In the genomic region with DNA sequence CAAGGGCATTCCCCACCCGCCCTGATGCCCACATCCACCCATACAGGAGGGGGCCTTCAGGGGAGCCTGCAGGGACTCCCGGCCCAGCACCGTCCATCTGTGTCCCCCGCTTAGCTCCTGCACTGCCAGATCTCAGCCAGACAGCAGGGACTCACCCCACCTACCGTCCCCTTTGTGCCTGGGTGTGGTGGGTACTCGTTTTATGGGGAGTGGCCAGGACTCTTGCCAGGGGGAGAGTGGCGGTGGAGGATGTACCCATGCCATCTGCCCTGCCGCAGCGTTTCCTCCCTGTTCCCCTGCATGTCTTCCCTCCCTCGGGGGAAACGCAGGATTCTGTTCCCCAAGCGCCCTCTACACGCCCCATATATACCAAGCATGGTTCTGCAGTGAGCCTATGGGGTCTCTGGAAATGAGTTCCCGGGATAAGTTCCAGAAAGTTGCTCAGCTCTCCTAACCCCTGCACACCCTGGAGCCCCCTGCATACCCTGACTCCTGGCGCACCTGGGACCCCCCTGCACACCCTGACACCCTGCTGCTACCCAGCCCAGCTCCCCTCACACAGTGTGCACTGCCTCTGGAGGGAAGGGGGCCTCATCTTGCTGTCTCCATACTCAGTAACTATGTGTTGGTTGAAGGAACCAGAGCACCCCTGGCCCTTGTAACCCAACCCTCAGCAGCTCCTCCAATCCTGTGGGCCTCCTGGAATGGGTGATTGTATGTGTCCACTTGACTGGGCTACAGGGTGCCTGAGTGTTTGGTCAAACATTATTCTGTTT, we compare ENCODE assay signal across 1 cellular context.
TF ChIP-seq lines count a peak whose summit lies in the region.

No MANE protein-coding gene starts in this region.

TF ChIP-seq in K562, 482 proteins besides CTCF, POLR2A, EP300 and RAD21:
- TF ChIP-seq HDGF (IDR thresholded peaks at IDR 0.05) (no peak), LCOR (CRISPR knock-in tag; IDR thresholded peaks at IDR 0.05) (0 out of 2 replicates have a peak, but pooled peaks have one; percentile 8), EHMT2 (IDR thresholded peaks at IDR 0.05) (no peak), ZNF263 (CRISPR knock-in tag; IDR thresholded peaks at IDR 0.05; ENCODE audit: borderline replicate concordance) (peak; percentile 9; the same call in 1 of the 2 replicates), ZNF274 (IDR thresholded peaks at IDR 0.05; ENCODE audit: borderline replicate concordance, low read depth, low read length) (no peak), MTA3 (IDR thresholded peaks at IDR 0.05; ENCODE audit: borderline replicate concordance) (0 out of 2 replicates have a peak, but pooled peaks have one; percentile 22), HMGN3 (IDR thresholded peaks at IDR 0.05; ENCODE audit: borderline replicate concordance, extremely low read depth, insufficient read length, low read depth, low read length) (peak; percentile 38), TCFL5 (CRISPR knock-in tag; conservative IDR thresholded peaks at IDR 0.05) (no peak), RBM39 (optimal IDR thresholded peaks at IDR 0.05; ENCODE audit: low read depth, low read length) (no peak), KLF10 (CRISPR knock-in tag; IDR thresholded peaks at IDR 0.05) (peak; percentile 46; the same call in 1 of the 2 replicates), ZNF668 (CRISPR knock-in tag; IDR thresholded peaks at IDR 0.05) (no peak), ZBTB7A (IDR thresholded peaks at IDR 0.05; ENCODE audit: borderline replicate concordance, control insufficient read depth, low read depth, low read length) (0 out of 2 replicates have a peak, but pooled peaks have one; percentile 40), SPI1 (IDR thresholded peaks at IDR 0.05; ENCODE audit: borderline replicate concordance, low read depth, low read length) (no peak), HSF4 (CRISPR knock-in tag; IDR thresholded peaks at IDR 0.05; ENCODE audit: borderline replicate concordance) (no peak), SP1 (CRISPR knock-in tag; IDR thresholded peaks at IDR 0.05) (peak; percentile 24; the same call in 1 of the 2 replicates), NONO (IDR thresholded peaks at IDR 0.05; ENCODE audit: low read depth in 2 of 2, low read length in 1 of 2) (no peak), MBD2 (IDR thresholded peaks at IDR 0.05; ENCODE audit: borderline replicate concordance, low read depth) (0 out of 2 replicates have a peak, but pooled peaks have one; percentile 27), POLR2AphosphoS2 (IDR thresholded peaks at IDR 0.05; ENCODE audit: low read length) (peak; percentile 82), POU5F1 (IDR thresholded peaks at IDR 0.05; ENCODE audit: borderline replicate concordance, low read depth, low read length, partially characterized antibody) (no peak), ETV5 (CRISPR knock-in tag; IDR thresholded peaks at IDR 0.05; ENCODE audit: low read depth) (0 out of 2 replicates have a peak, but pooled peaks have one; percentile 8), MYNN (IDR thresholded peaks at IDR 0.05) (peak; percentile 18; the same call in 1 of the 2 replicates), MYNN (CRISPR knock-in tag; IDR thresholded peaks at IDR 0.05) (no peak), RUNX1 (IDR thresholded peaks at IDR 0.05; ENCODE audit: low read depth) (no peak), XRCC4 (IDR thresholded peaks at IDR 0.05; ENCODE audit: extremely low read depth, insufficient read depth, insufficient read length) (no peak), KDM5B (IDR thresholded peaks at IDR 0.05; ENCODE audit: insufficient replicate concordance, low read depth, low read length) (peak; percentile 28), SUPT5H (IDR thresholded peaks at IDR 0.05) (peak; percentile 67), MYBL2 (IDR thresholded peaks at IDR 0.05; ENCODE audit: low read depth) (no peak), MYBL2 (CRISPR knock-in tag; IDR thresholded peaks at IDR 0.05; ENCODE audit: borderline replicate concordance) (no peak), ZFX (CRISPR knock-in tag; IDR thresholded peaks at IDR 0.05) (no peak), ZNF232 (CRISPR knock-in tag; IDR thresholded peaks at IDR 0.05) (no peak), CBX2 (IDR thresholded peaks at IDR 0.05; ENCODE audit: insufficient read depth, low read length, poor library complexity, severe bottlenecking) (no peak), POLR2G (IDR thresholded peaks at IDR 0.05; ENCODE audit: low read depth, low read length) (peak; percentile 79), CHD2 (IDR thresholded peaks at IDR 0.05; ENCODE audit: low read depth, low read length) (peak; percentile 26; the same call in 1 of the 2 replicates), YY1 (IDR thresholded peaks at IDR 0.05; ENCODE audit: borderline replicate concordance in 1 of 3, control insufficient read depth in 1 of 3, extremely low read depth in 1 of 3, insufficient read depth in 3 of 3, insufficient read length in 1 of 3, insufficient replicate concordance in 2 of 3, low read depth in 1 of 3, low read length in 2 of 3) (no peak), RBFOX2 (IDR thresholded peaks at IDR 0.05; ENCODE audit: low read depth, low read length) (0 out of 2 replicates have a peak, but pooled peaks have one; percentile 29), HNRNPUL1 (IDR thresholded peaks at IDR 0.05; ENCODE audit: low read length) (no peak; the same call in 1 of the 2 replicates), SMARCE1 (IDR thresholded peaks at IDR 0.05) (no peak), SRSF7 (optimal IDR thresholded peaks at IDR 0.05; ENCODE audit: low read depth, low read length) (no peak), NR1H2 (CRISPR knock-in tag; IDR thresholded peaks at IDR 0.05) (no peak)
- TF ChIP-seq, protein P1, sequence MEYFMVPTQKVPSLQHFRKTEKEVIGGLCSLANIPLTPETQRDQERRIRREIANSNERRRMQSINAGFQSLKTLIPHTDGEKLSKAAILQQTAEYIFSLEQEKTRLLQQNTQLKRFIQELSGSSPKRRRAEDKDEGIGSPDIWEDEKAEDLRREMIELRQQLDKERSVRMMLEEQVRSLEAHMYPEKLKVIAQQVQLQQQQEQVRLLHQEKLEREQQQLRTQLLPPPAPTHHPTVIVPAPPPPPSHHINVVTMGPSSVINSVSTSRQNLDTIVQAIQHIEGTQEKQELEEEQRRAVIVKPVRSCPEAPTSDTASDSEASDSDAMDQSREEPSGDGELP (CRISPR knock-in tag; IDR thresholded peaks at IDR 0.05; ENCODE audit: borderline replicate concordance), result peak; percentile 6; the same call in 1 of the 2 replicates
- TF ChIP-seq, protein P2, sequence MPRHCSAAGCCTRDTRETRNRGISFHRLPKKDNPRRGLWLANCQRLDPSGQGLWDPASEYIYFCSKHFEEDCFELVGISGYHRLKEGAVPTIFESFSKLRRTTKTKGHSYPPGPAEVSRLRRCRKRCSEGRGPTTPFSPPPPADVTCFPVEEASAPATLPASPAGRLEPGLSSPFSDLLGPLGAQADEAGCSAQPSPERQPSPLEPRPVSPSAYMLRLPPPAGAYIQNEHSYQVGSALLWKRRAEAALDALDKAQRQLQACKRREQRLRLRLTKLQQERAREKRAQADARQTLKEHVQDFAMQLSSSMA (CRISPR knock-in tag; IDR thresholded peaks at IDR 0.05), result 0 out of 2 replicates have a peak, but pooled peaks have one; percentile 24
- TF ChIP-seq, protein P3, sequence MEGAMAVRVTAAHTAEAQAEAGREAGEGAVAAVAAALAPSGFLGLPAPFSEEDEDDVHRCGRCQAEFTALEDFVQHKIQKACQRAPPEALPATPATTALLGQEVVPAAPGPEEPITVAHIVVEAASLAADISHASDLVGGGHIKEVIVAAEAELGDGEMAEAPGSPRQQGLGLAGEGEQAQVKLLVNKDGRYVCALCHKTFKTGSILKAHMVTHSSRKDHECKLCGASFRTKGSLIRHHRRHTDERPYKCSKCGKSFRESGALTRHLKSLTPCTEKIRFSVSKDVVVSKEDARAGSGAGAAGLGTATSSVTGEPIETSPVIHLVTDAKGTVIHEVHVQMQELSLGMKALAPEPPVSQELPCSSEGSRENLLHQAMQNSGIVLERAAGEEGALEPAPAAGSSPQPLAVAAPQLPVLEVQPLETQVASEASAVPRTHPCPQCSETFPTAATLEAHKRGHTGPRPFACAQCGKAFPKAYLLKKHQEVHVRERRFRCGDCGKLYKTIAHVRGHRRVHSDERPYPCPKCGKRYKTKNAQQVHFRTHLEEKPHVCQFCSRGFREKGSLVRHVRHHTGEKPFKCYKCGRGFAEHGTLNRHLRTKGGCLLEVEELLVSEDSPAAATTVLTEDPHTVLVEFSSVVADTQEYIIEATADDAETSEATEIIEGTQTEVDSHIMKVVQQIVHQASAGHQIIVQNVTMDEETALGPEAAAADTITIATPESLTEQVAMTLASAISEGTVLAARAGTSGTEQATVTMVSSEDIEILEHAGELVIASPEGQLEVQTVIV (CRISPR knock-in tag; IDR thresholded peaks at IDR 0.05; ENCODE audit: borderline replicate concordance), result no peak
- TF ChIP-seq, protein P4, sequence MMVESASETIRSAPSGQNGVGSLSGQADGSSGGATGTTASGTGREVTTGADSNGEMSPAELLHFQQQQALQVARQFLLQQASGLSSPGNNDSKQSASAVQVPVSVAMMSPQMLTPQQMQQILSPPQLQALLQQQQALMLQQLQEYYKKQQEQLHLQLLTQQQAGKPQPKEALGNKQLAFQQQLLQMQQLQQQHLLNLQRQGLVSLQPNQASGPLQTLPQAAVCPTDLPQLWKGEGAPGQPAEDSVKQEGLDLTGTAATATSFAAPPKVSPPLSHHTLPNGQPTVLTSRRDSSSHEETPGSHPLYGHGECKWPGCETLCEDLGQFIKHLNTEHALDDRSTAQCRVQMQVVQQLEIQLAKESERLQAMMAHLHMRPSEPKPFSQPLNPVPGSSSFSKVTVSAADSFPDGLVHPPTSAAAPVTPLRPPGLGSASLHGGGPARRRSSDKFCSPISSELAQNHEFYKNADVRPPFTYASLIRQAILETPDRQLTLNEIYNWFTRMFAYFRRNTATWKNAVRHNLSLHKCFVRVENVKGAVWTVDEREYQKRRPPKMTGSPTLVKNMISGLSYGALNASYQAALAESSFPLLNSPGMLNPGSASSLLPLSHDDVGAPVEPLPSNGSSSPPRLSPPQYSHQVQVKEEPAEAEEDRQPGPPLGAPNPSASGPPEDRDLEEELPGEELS (CRISPR knock-in tag; IDR thresholded peaks at IDR 0.05; ENCODE audit: borderline replicate concordance), result no peak
- TF ChIP-seq, protein P5, sequence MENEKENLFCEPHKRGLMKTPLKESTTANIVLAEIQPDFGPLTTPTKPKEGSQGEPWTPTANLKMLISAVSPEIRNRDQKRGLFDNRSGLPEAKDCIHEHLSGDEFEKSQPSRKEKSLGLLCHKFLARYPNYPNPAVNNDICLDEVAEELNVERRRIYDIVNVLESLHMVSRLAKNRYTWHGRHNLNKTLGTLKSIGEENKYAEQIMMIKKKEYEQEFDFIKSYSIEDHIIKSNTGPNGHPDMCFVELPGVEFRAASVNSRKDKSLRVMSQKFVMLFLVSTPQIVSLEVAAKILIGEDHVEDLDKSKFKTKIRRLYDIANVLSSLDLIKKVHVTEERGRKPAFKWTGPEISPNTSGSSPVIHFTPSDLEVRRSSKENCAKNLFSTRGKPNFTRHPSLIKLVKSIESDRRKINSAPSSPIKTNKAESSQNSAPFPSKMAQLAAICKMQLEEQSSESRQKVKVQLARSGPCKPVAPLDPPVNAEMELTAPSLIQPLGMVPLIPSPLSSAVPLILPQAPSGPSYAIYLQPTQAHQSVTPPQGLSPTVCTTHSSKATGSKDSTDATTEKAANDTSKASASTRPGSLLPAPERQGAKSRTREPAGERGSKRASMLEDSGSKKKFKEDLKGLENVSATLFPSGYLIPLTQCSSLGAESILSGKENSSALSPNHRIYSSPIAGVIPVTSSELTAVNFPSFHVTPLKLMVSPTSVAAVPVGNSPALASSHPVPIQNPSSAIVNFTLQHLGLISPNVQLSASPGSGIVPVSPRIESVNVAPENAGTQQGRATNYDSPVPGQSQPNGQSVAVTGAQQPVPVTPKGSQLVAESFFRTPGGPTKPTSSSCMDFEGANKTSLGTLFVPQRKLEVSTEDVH (IDR thresholded peaks at IDR 0.05; ENCODE audit: low read depth, partially characterized antibody), result peak; percentile 14
